8 cellular contexts compared by ENCODE assay signal in genomic region chr5:134526483-134527155, GRCh38. TPM values are rescaled to one million over a fixed set of nuclear protein-coding genes. Genes with fewer than 3 reads are reported as not detected.
DNase-seq lines count a peak whose midpoint lies in the region; ATAC-seq and TF ChIP-seq lines count a peak whose summit lies in the region.

No MANE protein-coding gene starts in this region.

- H3K4me3 Mint-ChIP-seq in activated T-helper 17 cell treated with anti-CD3 and anti-CD28 coated beads, Interleukin-2, amount 50 U/mL, for 72 hours: peak overlapping the region; percentile 88
- H3K4me3 Mint-ChIP-seq in nephron progenitor cell: peak overlapping the region; percentile 80

- H3K27me3 ChIP-seq in OCI-LY3 (ENCODE audit: low read depth, low read length): no peaks in the 10 kb centered on the region

- peak overlapping the region; percentile 100 for H3K9ac ChIP-seq in OCI-LY3 (ENCODE audit: low read length)

- peaks cover 27% of the 10 kb centered on the region for H3K4me1 Mint-ChIP-seq in activated T-helper 17 cell treated with anti-CD3 and anti-CD28 coated beads, Interleukin-2, amount 50 U/mL, for 72 hours
- H3K4me1 Mint-ChIP-seq in nephron progenitor cell: peaks cover 39% of the 10 kb centered on the region

- H3K4me3 ChIP-seq in AG10803 (ENCODE audit: low read length) (peak overlapping the region; percentile 87), OCI-LY3 (ENCODE audit: low read length) (peak overlapping the region; percentile 97), fibroblast of villous mesenchyme (ENCODE audit: low read depth, low read length) (peak overlapping the region; percentile 86)

- peak; percentile 14; the same call in 1 of the 2 replicates for TF ChIP-seq CTCF in AG10803 (conservative IDR thresholded peaks at IDR 0.05; ENCODE audit: low read length)
- TF ChIP-seq CTCF in OCI-LY3 (IDR thresholded peaks at IDR 0.05; ENCODE audit: low read depth, low read length): peak; percentile 26
- peak; percentile 50 for TF ChIP-seq CTCF in fibroblast of villous mesenchyme (IDR thresholded peaks at IDR 0.05; ENCODE audit: insufficient read depth, low read depth, low read length)
- TF ChIP-seq CTCF in nephron progenitor cell (IDR thresholded peaks at IDR 0.05): peak; percentile 43

- H3K36me3 Mint-ChIP-seq in activated T-helper 17 cell treated with anti-CD3 and anti-CD28 coated beads, Interleukin-2, amount 50 U/mL, for 72 hours (ENCODE audit: low read depth): peaks cover 22% of the 10 kb centered on the region
- H3K36me3 Mint-ChIP-seq in nephron progenitor cell (ENCODE audit: low read depth): no peaks in the 10 kb centered on the region

- peak overlapping the region; percentile 90 for H3K27ac Mint-ChIP-seq in activated T-helper 17 cell treated with anti-CD3 and anti-CD28 coated beads, Interleukin-2, amount 50 U/mL, for 72 hours
- no peak overlapping the region for H3K27ac Mint-ChIP-seq in nephron progenitor cell

- no peak overlapping the region for H2AFZ ChIP-seq in OCI-LY3 (ENCODE audit: low read depth, low read length)

- H3K9me3 ChIP-seq in OCI-LY3 (ENCODE audit: insufficient read depth, low read length): no peaks in the 10 kb centered on the region

- no peaks in the 10 kb centered on the region for H3K9me3 Mint-ChIP-seq in activated T-helper 17 cell treated with anti-CD3 and anti-CD28 coated beads, Interleukin-2, amount 50 U/mL, for 72 hours
- no peaks in the 10 kb centered on the region for H3K9me3 Mint-ChIP-seq in nephron progenitor cell

- H4K20me1 ChIP-seq in OCI-LY3 (ENCODE audit: insufficient read depth, low read length): peaks cover 33% of the 10 kb centered on the region

- H3K4me2 ChIP-seq in OCI-LY3 (ENCODE audit: low read length): peak overlapping the region; percentile 73

- peaks cover 28% of the 10 kb centered on the region for H3K4me1 ChIP-seq in OCI-LY3 (ENCODE audit: low read length)

- no peak for DNase-seq in AG10803 (ENCODE audit: low read depth)
- no peak for DNase-seq in fibroblast of villous mesenchyme (ENCODE audit: low read depth)
- peak; percentile 71 for DNase-seq in nephron progenitor cell
- peak in 46 of 49 donors; percentile 45 to 89 (median 78) for DNase-seq in substantia nigra (lab: John Stamatoyannopoulos, UW)

- peak; percentile 23 for ATAC-seq in GM18868 (IDR thresholded peaks at IDR 0.05; ENCODE audit: unreplicated experiment)
- peak; percentile 23 for ATAC-seq in HG03196 (IDR thresholded peaks at IDR 0.05; ENCODE audit: unreplicated experiment)
- ATAC-seq in activated T-helper 17 cell treated with anti-CD3 and anti-CD28 coated beads, Interleukin-2, amount 50 U/mL, for 72 hours (replicated peaks): peak; percentile 34

- H3K27ac ChIP-seq in OCI-LY3 (ENCODE audit: low read length) (peak overlapping the region; percentile 94), substantia nigra (ENCODE audit: low read depth, low read length, poor library complexity, severe bottlenecking) (peak overlapping the region; percentile 100)

- no peaks in the 10 kb centered on the region for H3K36me3 ChIP-seq in OCI-LY3 (replicated peaks; ENCODE audit: low read depth, low read length)

- peaks cover 70% of the 10 kb centered on the region for H3K79me2 ChIP-seq in OCI-LY3 (ENCODE audit: low read length)

- H3K27me3 Mint-ChIP-seq in activated T-helper 17 cell treated with anti-CD3 and anti-CD28 coated beads, Interleukin-2, amount 50 U/mL, for 72 hours: no peaks in the 10 kb centered on the region
- peaks cover 45% of the 10 kb centered on the region for H3K27me3 Mint-ChIP-seq in nephron progenitor cell (ENCODE audit: low read depth, poor library complexity)

RNA-seq across cellular contexts. Expression of gene JADE2, which starts 1.1 kb away (rescaled TPM):
- 10 to 100 TPM; 75.3 to 93.3 TPM for total RNA-seq in activated T-helper 17 cell treated with anti-CD3 and anti-CD28 coated beads, Interleukin-2, amount 50 U/mL, for 72 hours
- total RNA-seq in fibroblast of villous mesenchyme: 29.3 and 35.4 TPM in 2 replicates

Comparison
In these comparisons a context has a peak if more than half of its experiments do, and no peak if none do; other contexts are left out.
1. DNase-seq: peak in nephron progenitor cell (single experiment) and substantia nigra (46 of 49); none in AG10803 (single experiment) and fibroblast of villous mesenchyme (single experiment).
2. Peak in every context shown above with its lines, with median percentiles within 50 percentile points of each other: H3K4me3 ChIP-seq, CTCF ChIP-seq and ATAC-seq.